ENCODE assay signal across 17 cellular contexts in genomic region chr15:66729339-66729951, GRCh38. TPM values are rescaled to one million over a fixed set of nuclear protein-coding genes. Genes with fewer than 3 reads are reported as not detected.
A peak's percentile ranks its signal among the peaks of the same experiment; 100 is the strongest.
DNase-seq lines count a peak whose midpoint lies in the region; ATAC-seq and TF ChIP-seq lines count a peak whose summit lies in the region.
"Had no signal": no experiment of that assay in that cellular context is flagged by ENCODE, and none has a peak within 500 bp of the region (broad histone marks: within the 10 kb centered on the region; RNA-seq: fewer than 3 reads in every experiment).

No MANE protein-coding gene starts in this region.

- DNase-seq in HFF-Myc (ENCODE audit: extremely low read depth, low read depth) (no peak), suprapubic skin (ENCODE audit: low spot score in 2 of 2) (no peak), COLO668 (lab: John Stamatoyannopoulos, UW; ENCODE audit: unreplicated experiment) (no peak), HK-2 (ENCODE audit: unreplicated experiment) (no peak)
- DNase-seq: CD8-positive, alpha-beta memory T cell; KG1; NCI-H2081; RPMI8226; stimulated activated CD4-positive, alpha-beta T cell treated with anti-CD3 and anti-CD28 coated beads, Interleukin-4, amount 100 ng/mL, for 24 hours; WERI-Rb-1 had no signal

- H3K4me1 Mint-ChIP-seq in stimulated activated memory B cell treated with anti-CD40 and anti-IgM and Interleukin-4, amounts not matched to agents 10 μg/mL and 1 μg/mL and 100 μg/mL, for 72 hours = no peaks in the 10 kb centered on the region
- H3K4me1 Mint-ChIP-seq: CD8-positive, alpha-beta memory T cell; central memory CD8-positive, alpha-beta T cell had no signal

- H3K9me3 Mint-ChIP-seq in stimulated activated memory B cell treated with anti-CD40 and anti-IgM and Interleukin-4, amounts not matched to agents 10 μg/mL and 1 μg/mL and 100 μg/mL, for 72 hours = no peaks in the 10 kb centered on the region
- H3K9me3 Mint-ChIP-seq: activated T-cell treated with anti-CD3 and anti-CD28 coated beads, Interleukin-2, amount 50 U/mL, for 72 hours; CD8-positive, alpha-beta memory T cell; central memory CD8-positive, alpha-beta T cell had no signal

- no peak for TF ChIP-seq EP300 in suprapubic skin (IDR thresholded peaks at IDR 0.05)

- no peak overlapping the region for H3K4me3 Mint-ChIP-seq in stimulated activated memory B cell treated with anti-CD40 and anti-IgM and Interleukin-4, amounts not matched to agents 10 μg/mL and 1 μg/mL and 100 μg/mL, for 72 hours
- H3K4me3 Mint-ChIP-seq: activated T-cell treated with anti-CD3 and anti-CD28 coated beads, Interleukin-2, amount 50 U/mL, for 72 hours; CD8-positive, alpha-beta memory T cell; central memory CD8-positive, alpha-beta T cell had no signal

- no peak for TF ChIP-seq CTCF in HFF-Myc (IDR thresholded peaks at IDR 0.05; ENCODE audit: low read depth, low read length, missing control alignments)
- TF ChIP-seq CTCF in suprapubic skin (IDR thresholded peaks at IDR 0.05) = no peak

- no peak for TF ChIP-seq POLR2A in suprapubic skin (IDR thresholded peaks at IDR 0.05)

- H3K36me3 ChIP-seq in esophagus (ENCODE audit: control insufficient read depth in 2 of 2, insufficient read depth in 2 of 2, low read length in 1 of 2) = no peaks in the 10 kb centered on the region
- peaks cover 0 to 2% of the 10 kb centered on the region in 2 donors for H3K36me3 ChIP-seq in mucosa of rectum (ENCODE audit: control insufficient read depth in 2 of 2, insufficient read depth in 2 of 2, low read length in 2 of 2)
- no peaks in the 10 kb centered on the region for H3K36me3 ChIP-seq in suprapubic skin

- H3K27me3 ChIP-seq in esophagus (ENCODE audit: control insufficient read depth in 1 of 2, insufficient read depth in 2 of 2, low read length in 2 of 2) (no peaks in the 10 kb centered on the region), mucosa of rectum (ENCODE audit: control insufficient read depth in 2 of 2, insufficient read depth in 2 of 2, low read length in 2 of 2) (no peaks in the 10 kb centered on the region), suprapubic skin (no peaks in the 10 kb centered on the region)

- ATAC-seq in HG02642 (IDR thresholded peaks at IDR 0.05; ENCODE audit: poor library complexity, unreplicated experiment) = no peak
- no peak for ATAC-seq in stimulated activated memory B cell treated with anti-CD40 and anti-IgM and Interleukin-4, amounts not matched to agents 10 μg/mL and 1 μg/mL and 100 μg/mL, for 72 hours

- 63 to 70% methylated on average over 26 of the region's 26 CpGs for WGBS in esophagus, 2 donors
- 52% methylated on average over 15 of the region's 26 CpGs for WGBS in suprapubic skin

- peak overlapping the region in 1 of 2 donors; percentile 13 for H3K9ac ChIP-seq in mucosa of rectum (ENCODE audit: low read depth in 1 of 2, low read length in 2 of 2)

- no peaks in the 10 kb centered on the region for H3K36me3 Mint-ChIP-seq in stimulated activated memory B cell treated with anti-CD40 and anti-IgM and Interleukin-4, amounts not matched to agents 10 μg/mL and 1 μg/mL and 100 μg/mL, for 72 hours
- H3K36me3 Mint-ChIP-seq: CD8-positive, alpha-beta memory T cell had no signal

- no peak overlapping the region for H3K27ac Mint-ChIP-seq in stimulated activated memory B cell treated with anti-CD40 and anti-IgM and Interleukin-4, amounts not matched to agents 10 μg/mL and 1 μg/mL and 100 μg/mL, for 72 hours
- H3K27ac Mint-ChIP-seq: activated T-cell treated with anti-CD3 and anti-CD28 coated beads, Interleukin-2, amount 50 U/mL, for 72 hours had no signal

- H3K9me3 ChIP-seq in esophagus (ENCODE audit: control insufficient read depth in 2 of 2, insufficient read depth in 1 of 2, low read depth in 1 of 2, low read length in 1 of 2) (no peaks in the 10 kb centered on the region), mucosa of rectum (ENCODE audit: control insufficient read depth in 2 of 2, low read length in 2 of 2) (no peaks in the 10 kb centered on the region), suprapubic skin (no peaks in the 10 kb centered on the region)

- H3K4me3 ChIP-seq in HFF-Myc (replicated peaks; ENCODE audit: low read depth, low read length) = peak overlapping the region; percentile 2
- no peak overlapping the region for H3K4me3 ChIP-seq in esophagus (ENCODE audit: low read depth in 1 of 2, low read length in 2 of 2)
- no peak overlapping the region for H3K4me3 ChIP-seq in mucosa of rectum (ENCODE audit: low read length in 2 of 2)
- H3K4me3 ChIP-seq in suprapubic skin = peak overlapping the region; percentile 26
- H3K4me3 ChIP-seq: GM12878 had no signal

- no peaks in the 10 kb centered on the region for H3K27me3 Mint-ChIP-seq in stimulated activated memory B cell treated with anti-CD40 and anti-IgM and Interleukin-4, amounts not matched to agents 10 μg/mL and 1 μg/mL and 100 μg/mL, for 72 hours
- H3K27me3 Mint-ChIP-seq: central memory CD8-positive, alpha-beta T cell had no signal

- H3K4me1 ChIP-seq in esophagus (ENCODE audit: control insufficient read depth in 2 of 2, insufficient read depth in 2 of 2, low read length in 1 of 2) (no peaks in the 10 kb centered on the region), mucosa of rectum (ENCODE audit: control insufficient read depth in 2 of 2, insufficient read depth in 2 of 2, low read length in 2 of 2) (peaks cover 7 to 8% of the 10 kb centered on the region in 2 donors), suprapubic skin (peaks cover 16% of the 10 kb centered on the region)

- H3K27ac ChIP-seq in esophagus (ENCODE audit: low read depth in 2 of 2, low read length in 1 of 2) (peak overlapping the region; percentile 23 to 54), mucosa of rectum (ENCODE audit: low read depth in 2 of 2, low read length in 2 of 2) (peak overlapping the region; percentile 51 to 63), suprapubic skin (peak overlapping the region; percentile 60)
- H3K27ac ChIP-seq: WERI-Rb-1 had no signal

RNA-seq across cellular contexts. Expression of gene SMAD6, which starts 27.4 kb away (rescaled TPM):
- polyA plus RNA-seq in esophagus = 1 to 10 TPM in 1 of 2 donors, under 1 TPM in 1; 0.75 to 1.6 TPM
- total RNA-seq in suprapubic skin = 1 to 10 TPM; 2.9 to 7.0 (median 6.9) TPM
- polyA plus RNA-seq: CD8-positive, alpha-beta memory T cell had no signal

Comparison
In these comparisons a context has a peak if more than half of its experiments do, and no peak if none do; other contexts are left out.
1. H3K4me3 ChIP-seq: peak in HFF-Myc (single experiment) and suprapubic skin (single experiment); none in esophagus (0 of 2) and mucosa of rectum (0 of 2).
2. Peak in every context shown above with its lines, with median percentiles within 50 percentile points of each other: H3K27ac ChIP-seq.